ENCODE assay signal across 8 cellular contexts in genomic region chr2:28624798-28625701, GRCh38.
DNase-seq lines count a peak whose midpoint lies in the region; ATAC-seq and TF ChIP-seq lines count a peak whose summit lies in the region.

No MANE protein-coding gene starts in this region.

- H3K4me1 ChIP-seq in endodermal cell (ENCODE audit: control insufficient read depth, insufficient read depth, low read length), result peaks cover 4% of the 10 kb centered on the region

- ATAC-seq in HG03354 (IDR thresholded peaks at IDR 0.05; ENCODE audit: poor library complexity, severe bottlenecking, unreplicated experiment) (peak; percentile 56), natural killer cell (peak; percentile 51 to 66 (median 63)), HG03045 (IDR thresholded peaks at IDR 0.05; ENCODE audit: unreplicated experiment) (no peak)

- H3K4me3 ChIP-seq in endodermal cell (ENCODE audit: low read length), result no peak overlapping the region

- peak overlapping the region; percentile 71 for H3K27ac Mint-ChIP-seq in endodermal cell
- H3K27ac Mint-ChIP-seq in natural killer cell, result peak overlapping the region; percentile 91 to 94

- H3K36me3 ChIP-seq in endodermal cell (ENCODE audit: control insufficient read depth, insufficient read depth, low read length), result no peaks in the 10 kb centered on the region

- intact Hi-C loops in natural killer cell (cut with micrococcal nuclease), result loop anchor here (5.0 to 10.0 kb wide), 3 partner anchors 57 to 390 kb away; partner anchors contain the start of gene PPP1CB

- 73 to 77% methylated on average over 7 to 19 of the region's 19 CpGs for WGBS in endodermal cell (ENCODE audit: insufficient coverage in 1 of 2, insufficient read length in 1 of 2), 2 experiments

- no peaks in the 10 kb centered on the region for H3K27me3 Mint-ChIP-seq in endodermal cell (ENCODE audit: insufficient read depth)
- H3K27me3 Mint-ChIP-seq in natural killer cell (ENCODE audit: low read depth in 2 of 2), result no peaks in the 10 kb centered on the region

- DNase-seq in EH (ENCODE audit: low read depth) (peak; percentile 80), endodermal cell (peak; percentile 75), natural killer cell (peak; percentile 58), substantia nigra (lab: John Stamatoyannopoulos, UW) (peak in 20 of 49 donors; percentile 9 to 33 (median 16)), COLO829 (ENCODE audit: low spot score) (no peak)
- DNase-seq in activated CD4-positive, alpha-beta T cell treated with anti-CD3 and anti-CD28 coated beads, Interleukin-2, amount 50 U/mL, for 4 hours, result peak; percentile 31 to 39

- H3K9ac ChIP-seq in endodermal cell (ENCODE audit: extremely low read depth, low read length, poor library complexity, severe bottlenecking), result no peak overlapping the region

- H3K4me3 Mint-ChIP-seq in endodermal cell (no peak overlapping the region), natural killer cell (peak overlapping the region; percentile 40)

- H3K9me3 Mint-ChIP-seq in endodermal cell, result no peaks in the 10 kb centered on the region
- H3K9me3 Mint-ChIP-seq in natural killer cell, result no peaks in the 10 kb centered on the region

- no peaks in the 10 kb centered on the region for H3K36me3 Mint-ChIP-seq in endodermal cell (ENCODE audit: low read depth)
- no peaks in the 10 kb centered on the region for H3K36me3 Mint-ChIP-seq in natural killer cell

- TF ChIP-seq CTCF in endodermal cell (conservative IDR thresholded peaks at IDR 0.05), result no peak
- TF ChIP-seq CTCF in natural killer cell (IDR thresholded peaks at IDR 0.05), result no peak

- H3K27ac ChIP-seq in endodermal cell (ENCODE audit: low read depth, low read length), result no peak overlapping the region
- H3K27ac ChIP-seq in substantia nigra (ENCODE audit: low read depth, low read length, poor library complexity, severe bottlenecking), result peak overlapping the region; percentile 36

- H3K4me1 Mint-ChIP-seq in endodermal cell (peaks cover 27% of the 10 kb centered on the region), natural killer cell (peaks cover 51 to 62% of the 10 kb centered on the region in 2 donors)

- no peaks in the 10 kb centered on the region for H3K27me3 ChIP-seq in endodermal cell (ENCODE audit: control insufficient read depth, insufficient read depth, low read length, poor library complexity, severe bottlenecking)

- no peaks in the 10 kb centered on the region for H3K9me3 ChIP-seq in endodermal cell (ENCODE audit: control insufficient read depth, low read length)
